8 cellular contexts compared by ENCODE assay signal in genomic region chr3:129399145-129399894, GRCh38. TPM values are rescaled to one million over a fixed set of nuclear protein-coding genes. Genes with fewer than 3 reads are reported as not detected.
DNase-seq lines count a peak whose midpoint lies in the region; ATAC-seq, FAIRE-seq and TF ChIP-seq lines count a peak whose summit lies in the region.

No MANE protein-coding gene starts in this region.

- no peaks in the 10 kb centered on the region for H3K9me3 ChIP-seq in mesodermal cell (ENCODE audit: control insufficient read depth, low read length)

- CTCF ChIA-PET in Calu3 (lab: Charles Lee), result interaction anchor here (0.6 to 1.9 kb wide), 9 partner anchors 9 to 607 kb away, joined by 3 to 16 read pairs (median 3); no protein-coding TSS in a partner anchor
- CTCF ChIA-PET in activated CD8-positive, alpha-beta memory T cell treated with anti-CD3 and anti-CD28 coated beads, Interleukin-2, amount 10 ng/mL, durations not matched to agents 7 days and 5 days (lab: Charles Lee), result interaction anchor here (0.6 to 2.8 kb wide), 17 partner anchors 9 to 782 kb away, joined by 3 to 13 read pairs (median 5); partner anchors contain the start of genes EFCAB12 and IFT122

- H3K4me3 ChIP-seq in mesodermal cell (ENCODE audit: extremely low read depth, insufficient read depth, low read length, poor library complexity, severe bottlenecking), result peak overlapping the region; percentile 85

- H3K4me1 Mint-ChIP-seq in Calu3 (ENCODE audit: low read depth, unreplicated experiment), result peaks cover 25% of the 10 kb centered on the region
- H3K4me1 Mint-ChIP-seq in activated CD8-positive, alpha-beta memory T cell treated with anti-CD3 and anti-CD28 coated beads, Interleukin-2, amount 10 ng/mL, durations not matched to agents 7 days and 5 days, result peaks cover 37% of the 10 kb centered on the region

- peaks cover 31% of the 10 kb centered on the region for H3K36me3 Mint-ChIP-seq in Calu3 (ENCODE audit: insufficient read depth, unreplicated experiment)
- H3K36me3 Mint-ChIP-seq in activated CD8-positive, alpha-beta memory T cell treated with anti-CD3 and anti-CD28 coated beads, Interleukin-2, amount 10 ng/mL, durations not matched to agents 7 days and 5 days, result peaks cover 12% of the 10 kb centered on the region

- intact Hi-C loops in Calu3 (cut with micrococcal nuclease; ENCODE audit: unreplicated experiment), result no loop called here

- peak overlapping the region; percentile 88 for H3K27ac Mint-ChIP-seq in Calu3 (ENCODE audit: unreplicated experiment)
- peak overlapping the region; percentile 97 for H3K27ac Mint-ChIP-seq in activated CD8-positive, alpha-beta memory T cell treated with anti-CD3 and anti-CD28 coated beads, Interleukin-2, amount 10 ng/mL, durations not matched to agents 7 days and 5 days

- H3K4me3 Mint-ChIP-seq in Calu3 (ENCODE audit: low read depth, unreplicated experiment), result peak overlapping the region; percentile 89
- peak overlapping the region; percentile 98 for H3K4me3 Mint-ChIP-seq in activated CD8-positive, alpha-beta memory T cell treated with anti-CD3 and anti-CD28 coated beads, Interleukin-2, amount 10 ng/mL, durations not matched to agents 7 days and 5 days

- WGBS in mesodermal cell (ENCODE audit: insufficient coverage in 2 of 2), 2 experiments, result 1% methylated on average over 10 to 13 of the region's 25 CpGs

- no TSS peak for BruUV-seq in Calu3 (replicated peaks; lab: Mats Ljungman, UMichigan)

- peak; percentile 69 for ATAC-seq in GM21360 (IDR thresholded peaks at IDR 0.05; ENCODE audit: unreplicated experiment)
- ATAC-seq in activated CD8-positive, alpha-beta memory T cell treated with anti-CD3 and anti-CD28 coated beads, Interleukin-2, amount 10 ng/mL, durations not matched to agents 7 days and 5 days, result peak; percentile 86

- peak; percentile 87 for DNase-seq in Calu3
- DNase-seq in HT1080 (ENCODE audit: low read depth), result peak; percentile 95
- DNase-seq in NOMO-1 treated with DMSO at 0.1 percent for 48 hours (lab: John Stamatoyannopoulos, UW; ENCODE audit: unreplicated experiment), result peak; percentile 98
- peak; percentile 84 for DNase-seq in activated CD8-positive, alpha-beta memory T cell treated with anti-CD3 and anti-CD28 coated beads, Interleukin-2, amount 10 ng/mL, durations not matched to agents 7 days and 5 days
- peak; percentile 7 for DNase-seq in stimulated activated CD8-positive, alpha-beta memory T cell treated with anti-CD3 and anti-CD28 coated beads, Interleukin-15, amount 100 ng/mL, for 24 hours (ENCODE audit: low read depth)

- H3K9me3 Mint-ChIP-seq in Calu3 (ENCODE audit: low read depth, unreplicated experiment), result no peaks in the 10 kb centered on the region
- no peaks in the 10 kb centered on the region for H3K9me3 Mint-ChIP-seq in activated CD8-positive, alpha-beta memory T cell treated with anti-CD3 and anti-CD28 coated beads, Interleukin-2, amount 10 ng/mL, durations not matched to agents 7 days and 5 days (ENCODE audit: low read depth)

- peak; percentile 72 for TF ChIP-seq CTCF in Calu3 (IDR thresholded peaks at IDR 0.05; ENCODE audit: unreplicated experiment)

- H3K4me1 ChIP-seq in mesodermal cell (ENCODE audit: control insufficient read depth, insufficient read depth, low read length, poor library complexity, severe bottlenecking), result peaks cover 4% of the 10 kb centered on the region

- H3K36me3 ChIP-seq in mesodermal cell (ENCODE audit: control insufficient read depth, insufficient read depth, low read length), result peaks cover 21% of the 10 kb centered on the region

- peak; percentile 83 for FAIRE-seq in endometrium (lab: Jason Lieb, UNC)

- H3K27ac ChIP-seq in mesodermal cell (ENCODE audit: low read depth, low read length, severe bottlenecking), result peak overlapping the region; percentile 89

- H3K27me3 Mint-ChIP-seq in Calu3 (ENCODE audit: unreplicated experiment), result no peaks in the 10 kb centered on the region
- H3K27me3 Mint-ChIP-seq in activated CD8-positive, alpha-beta memory T cell treated with anti-CD3 and anti-CD28 coated beads, Interleukin-2, amount 10 ng/mL, durations not matched to agents 7 days and 5 days, result no peaks in the 10 kb centered on the region

RNA-seq across cellular contexts. Expression of gene EFCAB12, which starts 29.1 kb away (rescaled TPM):
- total RNA-seq in Calu3 (2022), result 0.42 and 0.54 TPM in 2 replicates
- not detected in 2 replicates for total RNA-seq in HT1080 (2014; rRNA removed; shearing (Covaris generic))
- polyA plus RNA-seq in HT1080 (2015; cell fraction: cytosol; rRNA removed), result 0.05 TPM in 1 of 2 replicates, not detected in the other
- 0.04 and 0.09 TPM in 2 replicates for polyA plus RNA-seq in HT1080 (2015; cell fraction: nucleus; rRNA removed)
- total RNA-seq in activated CD8-positive, alpha-beta memory T cell treated with anti-CD3 and anti-CD28 coated beads, Interleukin-2, amount 10 ng/mL, durations not matched to agents 7 days and 5 days, result 1 to 10 TPM in 1 of 2 experiments, under 1 TPM in 1; 0.56 to 1.4 TPM
- polyA plus RNA-seq in mesodermal cell (2013, experiment 1 of 2), result 0.41 TPM
- polyA plus RNA-seq in mesodermal cell (2013, experiment 2 of 2), result 0.51 TPM

RNA-seq across cellular contexts. Expression of gene MBD4, which starts 40.4 kb away (rescaled TPM):
- total RNA-seq in Calu3 (2022), result 49.8 and 52.3 TPM in 2 replicates
- total RNA-seq in HT1080 (2014; rRNA removed; shearing (Covaris generic)), result 26.0 and 35.7 TPM in 2 replicates
- polyA plus RNA-seq in HT1080 (2015; cell fraction: cytosol; rRNA removed), result 20.8 and 25.3 TPM in 2 replicates
- 47.6 and 51.1 TPM in 2 replicates for polyA plus RNA-seq in HT1080 (2015; cell fraction: nucleus; rRNA removed)
- 10 to 100 TPM; 51.9 to 52.0 TPM for total RNA-seq in activated CD8-positive, alpha-beta memory T cell treated with anti-CD3 and anti-CD28 coated beads, Interleukin-2, amount 10 ng/mL, durations not matched to agents 7 days and 5 days
- 33.6 TPM for polyA plus RNA-seq in mesodermal cell (2013, experiment 1 of 2)
- 31.9 TPM for polyA plus RNA-seq in mesodermal cell (2013, experiment 2 of 2)

RNA-seq across cellular contexts. Expression of gene IFT122, which starts 40.7 kb away (rescaled TPM):
- total RNA-seq in Calu3 (2022), result 33.5 and 35.5 TPM in 2 replicates
- 12.2 and 14.6 TPM in 2 replicates for total RNA-seq in HT1080 (2014; rRNA removed; shearing (Covaris generic))
- polyA plus RNA-seq in HT1080 (2015; cell fraction: cytosol; rRNA removed), result 8.6 and 10.1 TPM in 2 replicates
- 32.8 and 38.8 TPM in 2 replicates for polyA plus RNA-seq in HT1080 (2015; cell fraction: nucleus; rRNA removed)
- total RNA-seq in activated CD8-positive, alpha-beta memory T cell treated with anti-CD3 and anti-CD28 coated beads, Interleukin-2, amount 10 ng/mL, durations not matched to agents 7 days and 5 days, result 10 to 100 TPM; 15.6 to 34.0 TPM
- 22.8 TPM for polyA plus RNA-seq in mesodermal cell (2013, experiment 1 of 2)
- polyA plus RNA-seq in mesodermal cell (2013, experiment 2 of 2), result 18.8 TPM

Comparison
In these comparisons a context has a peak if more than half of its experiments do, and no peak if none do; other contexts are left out.
1. Peak in every context shown above with its lines: DNase-seq, ATAC-seq, H3K4me3 ChIP-seq and H3K27ac ChIP-seq.
2. DNase-seq: peak in every context shown above with its lines; median percentile 98 in NOMO-1 treated with DMSO at 0.1 percent for 48 hours; 95 in HT1080; 87 in Calu3; 84 in activated CD8-positive, alpha-beta memory T cell treated with anti-CD3 and anti-CD28 coated beads, Interleukin-2, amount 10 ng/mL, durations not matched to agents 7 days and 5 days; 7 in stimulated activated CD8-positive, alpha-beta memory T cell treated with anti-CD3 and anti-CD28 coated beads, Interleukin-15, amount 100 ng/mL, for 24 hours.